19 cellular contexts compared by ENCODE assay signal in genomic region chr1:119940697-119941096, GRCh38. TPM values are rescaled to one million over a fixed set of nuclear protein-coding genes. Genes with fewer than 3 reads are reported as not detected.
DNase-seq lines count a peak whose midpoint lies in the region; ATAC-seq and TF ChIP-seq lines count a peak whose summit lies in the region.
"Had no signal": no experiment of that assay in that cellular context is flagged by ENCODE, and none has a peak within 500 bp of the region (broad histone marks: within the 10 kb centered on the region; RNA-seq: fewer than 3 reads in every experiment).

No MANE protein-coding gene starts in this region.

- POLR2A ChIA-PET in activated naive CD8-positive, alpha-beta T cell treated with anti-CD3 and anti-CD28 coated beads, Interleukin-2, amount 10 ng/mL, durations not matched to agents 7 days and 5 days (lab: Charles Lee): no interaction called here

- no peak overlapping the region for H3K4me3 ChIP-seq in upper lobe of left lung
- H3K4me3 ChIP-seq: BLaER1 treated with 17β-estradiol and CSF1 and Interleukin-3, amounts not matched to agents 10 nM and 100 nM; GM23248; HAP-1 had no signal

- TF ChIP-seq CTCF in upper lobe of left lung (IDR thresholded peaks at IDR 0.05): no peak

- H3K4me1 Mint-ChIP-seq in activated naive CD8-positive, alpha-beta T cell treated with anti-CD3 and anti-CD28 coated beads, Interleukin-2, amount 10 ng/mL, durations not matched to agents 7 days and 5 days: peaks cover 6% of the 10 kb centered on the region
- H3K4me1 Mint-ChIP-seq in activated naive CD8-positive, alpha-beta T cell treated with anti-CD3 and anti-CD28 coated beads, Interleukin-2, amount 50 U/mL, for 24 hours: peaks cover 7% of the 10 kb centered on the region
- no peaks in the 10 kb centered on the region for H3K4me1 Mint-ChIP-seq in memory B cell
- H3K4me1 Mint-ChIP-seq: B cell had no signal

- intact Hi-C loops in head of caudate nucleus (cut with DNase I): no loop called here

- no peak overlapping the region for H3K4me3 Mint-ChIP-seq in activated naive CD8-positive, alpha-beta T cell treated with anti-CD3 and anti-CD28 coated beads, Interleukin-2, amount 10 ng/mL, durations not matched to agents 7 days and 5 days
- no peak overlapping the region for H3K4me3 Mint-ChIP-seq in activated naive CD8-positive, alpha-beta T cell treated with anti-CD3 and anti-CD28 coated beads, Interleukin-2, amount 50 U/mL, for 24 hours
- no peak overlapping the region for H3K4me3 Mint-ChIP-seq in memory B cell
- H3K4me3 Mint-ChIP-seq: B cell had no signal

- H3K36me3 ChIP-seq in KOPT-K1 (ENCODE audit: insufficient read depth, low read length) (peaks cover 44% of the 10 kb centered on the region), upper lobe of left lung (peaks cover 27 to 59% (median 34%) of the 10 kb centered on the region in 4 donors)

- no peaks in the 10 kb centered on the region for H3K27me3 Mint-ChIP-seq in activated naive CD8-positive, alpha-beta T cell treated with anti-CD3 and anti-CD28 coated beads, Interleukin-2, amount 10 ng/mL, durations not matched to agents 7 days and 5 days
- H3K27me3 Mint-ChIP-seq in activated naive CD8-positive, alpha-beta T cell treated with anti-CD3 and anti-CD28 coated beads, Interleukin-2, amount 50 U/mL, for 24 hours: no peaks in the 10 kb centered on the region
- H3K27me3 Mint-ChIP-seq in memory B cell: no peaks in the 10 kb centered on the region
- H3K27me3 Mint-ChIP-seq: B cell had no signal

- TF ChIP-seq POLR2A in upper lobe of left lung (IDR thresholded peaks at IDR 0.05): no peak

- H3K9me3 Mint-ChIP-seq in activated naive CD8-positive, alpha-beta T cell treated with anti-CD3 and anti-CD28 coated beads, Interleukin-2, amount 10 ng/mL, durations not matched to agents 7 days and 5 days: no peaks in the 10 kb centered on the region
- H3K9me3 Mint-ChIP-seq in activated naive CD8-positive, alpha-beta T cell treated with anti-CD3 and anti-CD28 coated beads, Interleukin-2, amount 50 U/mL, for 24 hours: no peaks in the 10 kb centered on the region
- H3K9me3 Mint-ChIP-seq in memory B cell: no peaks in the 10 kb centered on the region

- H3K27ac ChIP-seq in KOPT-K1 (ENCODE audit: low read depth, low read length, poor library complexity, severe bottlenecking) (peak overlapping the region; percentile 8), upper lobe of left lung (no peak overlapping the region)
- H3K27ac ChIP-seq: BLaER1 treated with 17β-estradiol and CSF1 and Interleukin-3, amounts not matched to agents 10 nM and 100 nM; GM23248 had no signal

- H3K27me3 ChIP-seq in upper lobe of left lung: no peaks in the 10 kb centered on the region
- H3K27me3 ChIP-seq: BLaER1 treated with 17β-estradiol and CSF1 and Interleukin-3, amounts not matched to agents 10 nM and 100 nM had no signal

- no peak for TF ChIP-seq EP300 in upper lobe of left lung (IDR thresholded peaks at IDR 0.05)

- H3K36me3 Mint-ChIP-seq in activated naive CD8-positive, alpha-beta T cell treated with anti-CD3 and anti-CD28 coated beads, Interleukin-2, amount 10 ng/mL, durations not matched to agents 7 days and 5 days: peaks cover 41% of the 10 kb centered on the region
- H3K36me3 Mint-ChIP-seq in activated naive CD8-positive, alpha-beta T cell treated with anti-CD3 and anti-CD28 coated beads, Interleukin-2, amount 50 U/mL, for 24 hours (ENCODE audit: low read depth): peaks cover 38% of the 10 kb centered on the region
- peaks cover 38% of the 10 kb centered on the region for H3K36me3 Mint-ChIP-seq in memory B cell

- H3K4me1 ChIP-seq in upper lobe of left lung: no peaks in the 10 kb centered on the region
- H3K4me1 ChIP-seq: Caco-2, HAP-1 had no signal

- DNase-seq in activated naive CD8-positive, alpha-beta T cell treated with anti-CD3 and anti-CD28 coated beads, Interleukin-2, amount 10 ng/mL, durations not matched to agents 7 days and 5 days: no peak
- DNase-seq in activated naive CD8-positive, alpha-beta T cell treated with anti-CD3 and anti-CD28 coated beads, Interleukin-2, amount 50 U/mL, for 24 hours: no peak
- no peak for DNase-seq in memory B cell (ENCODE audit: low spot score in 2 of 2)
- no peak for DNase-seq in upper lobe of left lung
- no peak for DNase-seq in head of caudate nucleus
- DNase-seq: 8988T, Caco-2, GDM1, GM23248 had no signal

- H3K9me3 ChIP-seq in KOPT-K1 (ENCODE audit: insufficient read depth, low read length, poor library complexity, severe bottlenecking) (no peaks in the 10 kb centered on the region), upper lobe of left lung (no peaks in the 10 kb centered on the region)
- H3K9me3 ChIP-seq: Caco-2, HAP-1 had no signal

- H3K27ac Mint-ChIP-seq in activated naive CD8-positive, alpha-beta T cell treated with anti-CD3 and anti-CD28 coated beads, Interleukin-2, amount 10 ng/mL, durations not matched to agents 7 days and 5 days: no peak overlapping the region
- H3K27ac Mint-ChIP-seq in activated naive CD8-positive, alpha-beta T cell treated with anti-CD3 and anti-CD28 coated beads, Interleukin-2, amount 50 U/mL, for 24 hours: no peak overlapping the region
- H3K27ac Mint-ChIP-seq in memory B cell: peak overlapping the region; percentile 28
- H3K27ac Mint-ChIP-seq: B cell had no signal

- peak; percentile 45 for ATAC-seq in activated naive CD8-positive, alpha-beta T cell treated with anti-CD3 and anti-CD28 coated beads, Interleukin-2, amount 10 ng/mL, durations not matched to agents 7 days and 5 days (ENCODE audit: low read depth)
- no peak for ATAC-seq in activated naive CD8-positive, alpha-beta T cell treated with anti-CD3 and anti-CD28 coated beads, Interleukin-2, amount 50 U/mL, for 24 hours
- ATAC-seq in memory B cell (ENCODE audit: low read depth): no peak
- ATAC-seq in upper lobe of left lung (ENCODE audit: low FRiP score in 2 of 2): no peak
- ATAC-seq in GM21360 (IDR thresholded peaks at IDR 0.05; ENCODE audit: unreplicated experiment): no peak
- no peak for ATAC-seq in GM18498 (IDR thresholded peaks at IDR 0.05; ENCODE audit: unreplicated experiment)

RNA-seq across cellular contexts. Expression of gene ADAM30, which starts 44.4 kb away (rescaled TPM):
- not detected for total RNA-seq in activated naive CD8-positive, alpha-beta T cell treated with anti-CD3 and anti-CD28 coated beads, Interleukin-2, amount 10 ng/mL, durations not matched to agents 7 days and 5 days
- not detected for total RNA-seq in upper lobe of left lung
- total RNA-seq: A673, B cell, Caco-2, Daoy, GM23248, H4, HT-29 had no signal
